1 cellular context compared by ENCODE assay signal in genomic region chr1:31055953-31056352, GRCh38.
TF ChIP-seq lines count a peak whose summit lies in the region.

No MANE protein-coding gene starts in this region.

TF ChIP-seq in HEK293, 187 proteins besides CTCF, POLR2A, EP300 and RAD21 (continued from another document):
- no peak for TF ChIP-seq ZBTB21 (tag by site-specific recombination; IDR thresholded peaks at IDR 0.05)
- no peak for TF ChIP-seq ZSCAN4 (tag by site-specific recombination; IDR thresholded peaks at IDR 0.05)
- TF ChIP-seq BCL6B (tag by site-specific recombination; IDR thresholded peaks at IDR 0.05): no peak
- no peak for TF ChIP-seq ZNF701 (tag by site-specific recombination; IDR thresholded peaks at IDR 0.05)
